19 cellular contexts compared by ENCODE assay signal in genomic region chr14:21852775-21853174, GRCh38.
A peak's percentile ranks its signal among the peaks of the same experiment; 100 is the strongest.
DNase-seq lines count a peak whose midpoint lies in the region; ATAC-seq and TF ChIP-seq lines count a peak whose summit lies in the region.
"Had no signal": no experiment of that assay in that cellular context is flagged by ENCODE, and none has a peak within 500 bp of the region (broad histone marks: within the 10 kb centered on the region; RNA-seq: fewer than 3 reads in every experiment).

No MANE protein-coding gene starts in this region.

- no peaks in the 10 kb centered on the region for H3K9me3 ChIP-seq in CD8-positive, alpha-beta memory T cell (ENCODE audit: low read length)
- H3K9me3 ChIP-seq in Caco-2: no peaks in the 10 kb centered on the region
- H3K9me3 ChIP-seq: A549, breast epithelium, heart right ventricle, right lobe of liver, stomach had no signal

- no peak for TF ChIP-seq CTCF in Caco-2 (IDR thresholded peaks at IDR 0.05; ENCODE audit: insufficient read depth in 1 of 2, low read depth in 1 of 2, low read length in 1 of 2, severe bottlenecking in 1 of 2, unreplicated experiment in 1 of 2)

- no peaks in the 10 kb centered on the region for H3K9me3 Mint-ChIP-seq in activated CD8-positive, alpha-beta memory T cell treated with anti-CD3 and anti-CD28 coated beads, Interleukin-2, amount 10 ng/mL, durations not matched to agents 7 days and 5 days (ENCODE audit: low read depth)
- no peaks in the 10 kb centered on the region for H3K9me3 Mint-ChIP-seq in CD8-positive, alpha-beta memory T cell
- no peaks in the 10 kb centered on the region for H3K9me3 Mint-ChIP-seq in activated T-helper 1 cell treated with anti-CD3 and anti-CD28 coated beads, Interleukin-12 subunit alpha, Interleukin-12 subunit beta, Interleukin-2, Interleukin-4 antibody, amounts not matched to agents 30 ng/mL and 10 ng/mL and 1 ng/mL, durations not matched to agents 14 hours and 24 hours and 36 hours
- H3K9me3 Mint-ChIP-seq in naive thymus-derived CD8-positive, alpha-beta T cell: no peaks in the 10 kb centered on the region
- H3K9me3 Mint-ChIP-seq in Caco-2 (ENCODE audit: unreplicated experiment): no peaks in the 10 kb centered on the region
- H3K9me3 Mint-ChIP-seq: H9 had no signal

- peak overlapping the region; percentile 84 for H3K27ac Mint-ChIP-seq in activated CD8-positive, alpha-beta memory T cell treated with anti-CD3 and anti-CD28 coated beads, Interleukin-2, amount 10 ng/mL, durations not matched to agents 7 days and 5 days
- H3K27ac Mint-ChIP-seq in CD8-positive, alpha-beta memory T cell: peak overlapping the region in 4 of 8 donors; percentile 8 to 77 (median 27)
- peak overlapping the region; percentile 73 for H3K27ac Mint-ChIP-seq in activated T-helper 1 cell treated with anti-CD3 and anti-CD28 coated beads, Interleukin-12 subunit alpha, Interleukin-12 subunit beta, Interleukin-2, Interleukin-4 antibody, amounts not matched to agents 30 ng/mL and 10 ng/mL and 1 ng/mL, durations not matched to agents 14 hours and 24 hours and 36 hours
- peak overlapping the region in 9 of 10 donors; percentile 7 to 91 (median 75) for H3K27ac Mint-ChIP-seq in naive thymus-derived CD8-positive, alpha-beta T cell
- H3K27ac Mint-ChIP-seq in Caco-2 (ENCODE audit: unreplicated experiment): no peak overlapping the region
- H3K27ac Mint-ChIP-seq: H9 had no signal

- no peak overlapping the region for H3K27ac ChIP-seq in CD8-positive, alpha-beta memory T cell (ENCODE audit: low read depth, low read length)
- H3K27ac ChIP-seq: A549, breast epithelium, coronary artery, foreskin keratinocyte, heart right ventricle, HL-60, right lobe of liver, stomach, VCaP had no signal

- CTCF ChIA-PET in activated CD8-positive, alpha-beta memory T cell treated with anti-CD3 and anti-CD28 coated beads, Interleukin-2, amount 10 ng/mL, durations not matched to agents 7 days and 5 days (lab: Charles Lee): interaction anchor here (0.7 to 1.8 kb wide), 7 partner anchors 9 to 717 kb away, joined by 3 to 8 read pairs (median 3); no protein-coding TSS in a partner anchor
- CTCF ChIA-PET in CD8-positive, alpha-beta memory T cell (lab: Charles Lee): interaction anchor here (1.1 to 2.0 kb wide), 9 partner anchors 9 to 718 kb away, joined by 3 to 11 read pairs (median 4); no protein-coding TSS in a partner anchor
- CTCF ChIA-PET in Caco-2 (lab: Charles Lee): interaction anchor here (1.0 to 2.6 kb wide), 2 partner anchors 8 to 138 kb away, joined by 4 to 11 read pairs; no protein-coding TSS in a partner anchor

- peak; percentile 23 for ATAC-seq in activated CD8-positive, alpha-beta memory T cell treated with anti-CD3 and anti-CD28 coated beads, Interleukin-2, amount 10 ng/mL, durations not matched to agents 7 days and 5 days
- ATAC-seq in naive thymus-derived CD8-positive, alpha-beta T cell: peak; percentile 52 to 54
- ATAC-seq in HG03280 (IDR thresholded peaks at IDR 0.05; ENCODE audit: unreplicated experiment): no peak
- ATAC-seq: esophagus mucosa, heart right ventricle had no signal

- DNase-seq in activated CD8-positive, alpha-beta memory T cell treated with anti-CD3 and anti-CD28 coated beads, Interleukin-2, amount 10 ng/mL, durations not matched to agents 7 days and 5 days: no peak
- no peak for DNase-seq in activated CD8-positive, alpha-beta memory T cell treated with anti-CD3 and anti-CD28 coated beads, Interleukin-2, amount 50 U/mL, for 48 hours
- DNase-seq in CD8-positive, alpha-beta memory T cell: no peak
- no peak for DNase-seq in activated T-helper 1 cell treated with anti-CD3 and anti-CD28 coated beads, Interleukin-12 subunit alpha, Interleukin-12 subunit beta, Interleukin-2, Interleukin-4 antibody, amounts not matched to agents 30 ng/mL and 10 ng/mL and 1 ng/mL, durations not matched to agents 14 hours and 24 hours and 36 hours (ENCODE audit: low spot score)
- peak in 1 of 10 donors; percentile 20 for DNase-seq in naive thymus-derived CD8-positive, alpha-beta T cell
- DNase-seq in DMS79 (lab: John Stamatoyannopoulos, UW): no peak
- DNase-seq in Caco-2: no peak
- DNase-seq: foreskin keratinocyte had no signal

- POLR2A ChIA-PET in CD8-positive, alpha-beta memory T cell (lab: Charles Lee): interaction anchor here (1.8 kb wide), 1 partner anchor 9 kb away, joined by 12 read pairs; no protein-coding TSS in a partner anchor
- POLR2A ChIA-PET in naive thymus-derived CD8-positive, alpha-beta T cell (lab: Charles Lee): interaction anchor here (1.0 to 2.6 kb wide), 5 partner anchors 8 to 704 kb away, joined by 3 to 18 read pairs (median 7); no protein-coding TSS in a partner anchor
- POLR2A ChIA-PET in Caco-2 (lab: Charles Lee): no interaction called here

- H3K4me3 ChIP-seq in CD8-positive, alpha-beta memory T cell (ENCODE audit: low read length): peak overlapping the region; percentile 50
- no peak overlapping the region for H3K4me3 ChIP-seq in Caco-2 (ENCODE audit: low read depth, low read length)
- H3K4me3 ChIP-seq: A549, breast epithelium, coronary artery, heart right ventricle, right lobe of liver, stomach had no signal

- peaks cover 16% of the 10 kb centered on the region for H3K36me3 Mint-ChIP-seq in activated CD8-positive, alpha-beta memory T cell treated with anti-CD3 and anti-CD28 coated beads, Interleukin-2, amount 10 ng/mL, durations not matched to agents 7 days and 5 days
- peaks cover 4 to 13% (median 6%) of the 10 kb centered on the region in 3 donors for H3K36me3 Mint-ChIP-seq in CD8-positive, alpha-beta memory T cell
- H3K36me3 Mint-ChIP-seq in activated T-helper 1 cell treated with anti-CD3 and anti-CD28 coated beads, Interleukin-12 subunit alpha, Interleukin-12 subunit beta, Interleukin-2, Interleukin-4 antibody, amounts not matched to agents 30 ng/mL and 10 ng/mL and 1 ng/mL, durations not matched to agents 14 hours and 24 hours and 36 hours (ENCODE audit: low read depth): peaks cover 5% of the 10 kb centered on the region
- H3K36me3 Mint-ChIP-seq in naive thymus-derived CD8-positive, alpha-beta T cell: peaks cover 0 to 15% (median 0%) of the 10 kb centered on the region in 3 donors
- no peaks in the 10 kb centered on the region for H3K36me3 Mint-ChIP-seq in Caco-2 (ENCODE audit: insufficient read depth, unreplicated experiment)

- H3K4me3 Mint-ChIP-seq in activated CD8-positive, alpha-beta memory T cell treated with anti-CD3 and anti-CD28 coated beads, Interleukin-2, amount 10 ng/mL, durations not matched to agents 7 days and 5 days: peak overlapping the region; percentile 72
- H3K4me3 Mint-ChIP-seq in CD8-positive, alpha-beta memory T cell: peak overlapping the region; percentile 66 to 90 (median 82)
- H3K4me3 Mint-ChIP-seq in activated T-helper 1 cell treated with anti-CD3 and anti-CD28 coated beads, Interleukin-12 subunit alpha, Interleukin-12 subunit beta, Interleukin-2, Interleukin-4 antibody, amounts not matched to agents 30 ng/mL and 10 ng/mL and 1 ng/mL, durations not matched to agents 14 hours and 24 hours and 36 hours: peak overlapping the region; percentile 75
- peak overlapping the region; percentile 30 to 90 (median 83) for H3K4me3 Mint-ChIP-seq in naive thymus-derived CD8-positive, alpha-beta T cell
- no peak overlapping the region for H3K4me3 Mint-ChIP-seq in Caco-2 (ENCODE audit: unreplicated experiment)
- H3K4me3 Mint-ChIP-seq: H9 had no signal

- H3K27me3 ChIP-seq in CD8-positive, alpha-beta memory T cell (ENCODE audit: insufficient read depth, low read length, poor library complexity, severe bottlenecking): no peaks in the 10 kb centered on the region
- H3K27me3 ChIP-seq in Caco-2 (replicated peaks; ENCODE audit: control insufficient read depth, insufficient read depth, low read length): no peaks in the 10 kb centered on the region
- H3K27me3 ChIP-seq: breast epithelium had no signal

- peaks cover 18% of the 10 kb centered on the region for H3K4me1 Mint-ChIP-seq in activated CD8-positive, alpha-beta memory T cell treated with anti-CD3 and anti-CD28 coated beads, Interleukin-2, amount 10 ng/mL, durations not matched to agents 7 days and 5 days
- peaks cover 4 to 11% (median 6%) of the 10 kb centered on the region in 3 donors for H3K4me1 Mint-ChIP-seq in CD8-positive, alpha-beta memory T cell
- peaks cover 13% of the 10 kb centered on the region for H3K4me1 Mint-ChIP-seq in activated T-helper 1 cell treated with anti-CD3 and anti-CD28 coated beads, Interleukin-12 subunit alpha, Interleukin-12 subunit beta, Interleukin-2, Interleukin-4 antibody, amounts not matched to agents 30 ng/mL and 10 ng/mL and 1 ng/mL, durations not matched to agents 14 hours and 24 hours and 36 hours (ENCODE audit: low read depth)
- H3K4me1 Mint-ChIP-seq in naive thymus-derived CD8-positive, alpha-beta T cell: peaks cover 2 to 13% (median 10%) of the 10 kb centered on the region in 4 donors
- no peaks in the 10 kb centered on the region for H3K4me1 Mint-ChIP-seq in Caco-2 (ENCODE audit: low read depth, unreplicated experiment)

- no peaks in the 10 kb centered on the region for H3K36me3 ChIP-seq in CD8-positive, alpha-beta memory T cell (ENCODE audit: insufficient read depth, low read length)
- no peaks in the 10 kb centered on the region for H3K36me3 ChIP-seq in Caco-2 (ENCODE audit: control insufficient read depth, insufficient read depth, low read length)
- H3K36me3 ChIP-seq: breast epithelium, heart right ventricle, right lobe of liver, stomach had no signal

- intact Hi-C loops in activated T-helper 1 cell treated with anti-CD3 and anti-CD28 coated beads, Interleukin-12 subunit alpha, Interleukin-12 subunit beta, Interleukin-2, Interleukin-4 antibody, amounts not matched to agents 30 ng/mL and 10 ng/mL and 1 ng/mL, durations not matched to agents 14 hours and 24 hours and 36 hours (cut with micrococcal nuclease): loop anchor here (1.0 to 5.0 kb wide), 2 partner anchors 9 to 655 kb away; no protein-coding TSS in a partner anchor
- intact Hi-C loops in Caco-2 (cut with micrococcal nuclease; ENCODE audit: unreplicated experiment): no loop called here

- peaks cover 25% of the 10 kb centered on the region for H3K27me3 Mint-ChIP-seq in activated CD8-positive, alpha-beta memory T cell treated with anti-CD3 and anti-CD28 coated beads, Interleukin-2, amount 10 ng/mL, durations not matched to agents 7 days and 5 days
- peaks cover 11 to 22% of the 10 kb centered on the region in 2 donors for H3K27me3 Mint-ChIP-seq in CD8-positive, alpha-beta memory T cell
- peaks cover 27% of the 10 kb centered on the region for H3K27me3 Mint-ChIP-seq in activated T-helper 1 cell treated with anti-CD3 and anti-CD28 coated beads, Interleukin-12 subunit alpha, Interleukin-12 subunit beta, Interleukin-2, Interleukin-4 antibody, amounts not matched to agents 30 ng/mL and 10 ng/mL and 1 ng/mL, durations not matched to agents 14 hours and 24 hours and 36 hours (ENCODE audit: insufficient read depth)
- peaks cover 1 to 25% (median 7%) of the 10 kb centered on the region in 5 donors for H3K27me3 Mint-ChIP-seq in naive thymus-derived CD8-positive, alpha-beta T cell
- peaks cover 17% of the 10 kb centered on the region for H3K27me3 Mint-ChIP-seq in Caco-2 (ENCODE audit: insufficient read depth, unreplicated experiment)

- no TSS peak for BruUV-seq in Caco-2 (replicated peaks; lab: Mats Ljungman, UMichigan)

- no peaks in the 10 kb centered on the region for H3K4me1 ChIP-seq in CD8-positive, alpha-beta memory T cell (ENCODE audit: insufficient read depth, low read length)
- no peaks in the 10 kb centered on the region for H3K4me1 ChIP-seq in Caco-2
- H3K4me1 ChIP-seq: A549, breast epithelium, foreskin keratinocyte, heart right ventricle, right lobe of liver, stomach had no signal
